ENCODE assay signal across 1 cellular context in the genomic region with DNA sequence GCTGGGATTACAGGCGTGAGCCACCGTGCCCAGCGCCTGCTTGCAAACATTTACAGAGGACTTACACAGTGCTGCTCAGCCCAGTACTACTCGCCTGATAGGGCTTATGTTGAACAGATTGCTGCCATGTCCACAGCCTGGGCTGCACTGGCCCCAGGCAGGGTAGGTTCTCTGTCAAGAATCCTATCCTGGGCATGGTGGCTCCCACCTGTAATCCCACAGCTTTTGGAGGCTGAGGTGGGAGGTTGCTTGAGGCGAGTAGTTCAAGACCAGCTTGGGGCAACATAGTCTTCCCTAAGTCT.
TF ChIP-seq lines count a peak whose summit lies in the region.

No MANE protein-coding gene starts in this region.

TF ChIP-seq in H1, 55 proteins besides CTCF, POLR2A, EP300 and RAD21:
- TF ChIP-seq NANOG (IDR thresholded peaks at IDR 0.05; ENCODE audit: insufficient read depth, low read depth, low read length, poor library complexity, severe bottlenecking) (no peak), RFX5 (IDR thresholded peaks at IDR 0.05; ENCODE audit: borderline replicate concordance, low read depth, low read length) (no peak), CHD1 (IDR thresholded peaks at IDR 0.05; ENCODE audit: low read depth, low read length) (no peak), SP4 (IDR thresholded peaks at IDR 0.05; ENCODE audit: low read length) (no peak), POU5F1 (IDR thresholded peaks at IDR 0.05; ENCODE audit: low read depth, low read length) (no peak), SRF (IDR thresholded peaks at IDR 0.05; ENCODE audit: low read depth, low read length) (no peak), HDAC2 (IDR thresholded peaks at IDR 0.05; ENCODE audit: borderline replicate concordance in 1 of 2, low read depth in 2 of 2, low read length in 2 of 2) (no peak), KDM1A (IDR thresholded peaks at IDR 0.05; ENCODE audit: borderline replicate concordance, low read length) (no peak), EZH2 (IDR thresholded peaks at IDR 0.05; ENCODE audit: low read depth, low read length, severe bottlenecking) (no peak), ZNF274 (IDR thresholded peaks at IDR 0.05; ENCODE audit: borderline replicate concordance, extremely low read depth, low read length) (no peak), CBX8 (IDR thresholded peaks at IDR 0.05; ENCODE audit: borderline replicate concordance, low read depth, low read length) (no peak), TAF1 (IDR thresholded peaks at IDR 0.05; ENCODE audit: low read depth, low read length) (no peak), SIX5 (IDR thresholded peaks at IDR 0.05; ENCODE audit: low read depth, low read length) (no peak), TCF12 (IDR thresholded peaks at IDR 0.05; ENCODE audit: low read depth, low read length) (no peak), BRCA1 (IDR thresholded peaks at IDR 0.05; ENCODE audit: low read depth, low read length) (no peak), PHF8 (conservative IDR thresholded peaks at IDR 0.05; ENCODE audit: low read depth, low read length) (no peak), RXRA (IDR thresholded peaks at IDR 0.05; ENCODE audit: insufficient read depth, low read depth, low read length) (no peak), CREB1 (IDR thresholded peaks at IDR 0.05) (no peak)
- TF ChIP-seq, protein P1, sequence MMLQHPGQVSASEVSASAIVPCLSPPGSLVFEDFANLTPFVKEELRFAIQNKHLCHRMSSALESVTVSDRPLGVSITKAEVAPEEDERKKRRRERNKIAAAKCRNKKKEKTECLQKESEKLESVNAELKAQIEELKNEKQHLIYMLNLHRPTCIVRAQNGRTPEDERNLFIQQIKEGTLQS (IDR thresholded peaks at IDR 0.05; ENCODE audit: insufficient read depth, low read depth, low read length) = no peak
- TF ChIP-seq, protein P2, sequence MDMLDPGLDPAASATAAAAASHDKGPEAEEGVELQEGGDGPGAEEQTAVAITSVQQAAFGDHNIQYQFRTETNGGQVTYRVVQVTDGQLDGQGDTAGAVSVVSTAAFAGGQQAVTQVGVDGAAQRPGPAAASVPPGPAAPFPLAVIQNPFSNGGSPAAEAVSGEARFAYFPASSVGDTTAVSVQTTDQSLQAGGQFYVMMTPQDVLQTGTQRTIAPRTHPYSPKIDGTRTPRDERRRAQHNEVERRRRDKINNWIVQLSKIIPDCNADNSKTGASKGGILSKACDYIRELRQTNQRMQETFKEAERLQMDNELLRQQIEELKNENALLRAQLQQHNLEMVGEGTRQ (IDR thresholded peaks at IDR 0.05; ENCODE audit: low read length) = no peak
